2 cellular contexts compared by ENCODE assay signal in genomic region chr11:111936045-111936400, GRCh38.
TF ChIP-seq lines count a peak whose summit lies in the region.

No MANE protein-coding gene starts in this region.

TF ChIP-seq in SK-N-SH, 30 proteins besides CTCF, POLR2A, EP300 and RAD21 (continued from another document):
- no peak for TF ChIP-seq REST (IDR thresholded peaks at IDR 0.05; ENCODE audit: low read depth, low read length)
- no peak for TF ChIP-seq FOXM1 (IDR thresholded peaks at IDR 0.05; ENCODE audit: low read depth)
- TF ChIP-seq ZBTB33 (IDR thresholded peaks at IDR 0.05; ENCODE audit: borderline replicate concordance, low read depth): no peak
- TF ChIP-seq GABPA (IDR thresholded peaks at IDR 0.05; ENCODE audit: low read depth): no peak
- TF ChIP-seq POLR2AphosphoS5 (IDR thresholded peaks at IDR 0.05; ENCODE audit: low read depth, low read length): no peak
- TF ChIP-seq GATA2 (CRISPR knock-in tag; IDR thresholded peaks at IDR 0.05): no peak
- TF ChIP-seq MEF2A (IDR thresholded peaks at IDR 0.05; ENCODE audit: borderline replicate concordance, low read depth): no peak
- no peak for TF ChIP-seq MAX (IDR thresholded peaks at IDR 0.05; ENCODE audit: low read depth)

TF ChIP-seq in SK-N-SH treated with all-trans-retinoic acid at 6 μM for 48 hours, 23 proteins besides CTCF, POLR2A, EP300 and RAD21 (continued from another document):
- no peak for TF ChIP-seq PATZ1 (CRISPR knock-in tag; IDR thresholded peaks at IDR 0.05; ENCODE audit: borderline replicate concordance)
- no peak for TF ChIP-seq SNAI2 (CRISPR knock-in tag; IDR thresholded peaks at IDR 0.05)
- TF ChIP-seq OSR1 (CRISPR knock-in tag; IDR thresholded peaks at IDR 0.05): no peak
- TF ChIP-seq ZNF565 (CRISPR knock-in tag; conservative IDR thresholded peaks at IDR 0.05; ENCODE audit: low read depth): no peak
